In the genomic region with DNA sequence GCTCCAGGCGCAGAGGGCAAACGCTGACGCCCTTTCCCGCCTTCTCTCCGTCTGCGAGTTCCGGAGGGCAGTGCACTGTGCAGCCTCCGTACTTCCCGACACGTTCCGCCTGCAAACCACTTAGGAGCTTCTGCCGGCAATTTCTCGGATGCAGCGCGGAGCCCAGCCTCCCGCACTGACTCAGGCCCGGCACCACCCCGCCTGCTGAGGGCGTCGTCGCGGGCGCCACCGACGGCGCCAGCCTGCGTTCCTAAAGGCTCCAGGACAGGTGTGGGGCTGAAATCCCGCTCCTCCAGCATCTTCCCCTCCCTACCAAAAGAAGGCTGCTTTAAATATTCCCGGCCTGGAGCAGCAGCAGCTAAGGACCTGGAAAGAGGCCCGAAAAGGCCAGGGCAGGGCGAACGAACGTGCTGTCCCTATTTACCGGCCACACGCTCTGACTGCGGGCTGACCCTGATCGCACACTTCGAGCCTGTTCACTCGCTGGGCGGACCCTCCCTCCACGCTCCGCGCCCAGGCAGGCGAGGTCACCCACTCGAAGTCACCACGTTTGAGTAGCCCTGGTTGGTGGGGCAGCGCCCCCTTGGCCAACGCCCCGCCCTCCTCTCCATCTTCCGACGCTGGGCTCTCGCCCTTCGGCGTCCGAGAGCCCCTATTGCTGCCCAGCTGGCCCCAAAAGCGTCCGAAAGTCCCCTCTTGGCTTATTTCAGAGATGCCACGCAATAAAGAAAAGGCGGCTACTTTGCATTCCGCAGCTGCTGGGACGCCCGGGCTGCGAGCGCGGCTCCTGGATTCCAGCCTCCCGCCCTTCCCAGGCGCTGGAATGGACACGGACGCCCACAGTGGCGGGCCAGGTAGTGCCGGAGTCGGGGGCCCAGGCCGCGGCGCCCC, we compare ENCODE assay signal across 8 cellular contexts. TPM values are rescaled to one million over a fixed set of nuclear protein-coding genes. Genes with fewer than 3 reads are reported as not detected.
DNase-seq lines count a peak whose midpoint lies in the region; ATAC-seq, FAIRE-seq and TF ChIP-seq lines count a peak whose summit lies in the region.

No MANE protein-coding gene starts in this region.

- H3K9ac ChIP-seq in HepG2 (ENCODE audit: insufficient read depth, low read depth, low read length), result no peak overlapping the region

- 86% methylated on average over 56 of the region's 75 CpGs for WGBS in HepG2 (ENCODE audit: low lambda C conversion rate)

- no peaks in the 10 kb centered on the region for H3K79me2 ChIP-seq in HepG2 (ENCODE audit: insufficient read depth, low read length)

- CTCF ChIA-PET in HepG2 (lab: Yijun Ruan, JAX; ENCODE audit: low intra/inter-chr PET ratio, low total read pairs), result no interaction called here

- no TSS peak for BruUV-seq in HepG2 (replicated peaks; lab: Mats Ljungman, UMichigan)

- H3K9me3 Mint-ChIP-seq in brain, result peaks cover 0 to 5% (median 0%) of the 10 kb centered on the region in 5 experiments

- H3K36me3 Mint-ChIP-seq in brain, result peaks cover 25% of the 10 kb centered on the region

- TF ChIP-seq POLR2A in HepG2 (IDR thresholded peaks at IDR 0.05; ENCODE audit: insufficient read depth in 1 of 2, low read depth in 2 of 2, low read length in 2 of 2), result no peak

- POLR2A ChIA-PET in HepG2 (lab: Yijun Ruan, JAX), result no interaction called here

- H3K27ac ChIP-seq in HepG2 (ENCODE audit: extremely low read length, insufficient read depth, low read length) (no peak overlapping the region), tibial artery (peak overlapping the region; percentile 71 to 82)

- peak overlapping the region; percentile 85 to 98 (median 91) for H3K4me3 Mint-ChIP-seq in brain

- DNase-seq in BE2C, result peak; percentile 7
- DNase-seq in HK-2 (ENCODE audit: unreplicated experiment), result peak; percentile 12
- no peak for DNase-seq in HepG2 (ENCODE audit: low spot score)
- DNase-seq in tibial artery, result peak in 1 of 2 donors; percentile 69
- no peak for DNase-seq in inferior parietal cortex (ENCODE audit: extremely low spot score)
- no peak for DNase-seq in putamen (ENCODE audit: low spot score)

- H3K4me1 ChIP-seq in BE2C, result no peaks in the 10 kb centered on the region
- peaks cover 5% of the 10 kb centered on the region; the same call in 1 of the 2 replicates for H3K4me1 ChIP-seq in HepG2 (ENCODE audit: insufficient read depth, low read length)
- H3K4me1 ChIP-seq in tibial artery, result peaks cover 0 to 13% (median 6%) of the 10 kb centered on the region in 4 donors

- H3K4me3 ChIP-seq in BE2C (ENCODE audit: low read depth, low read length) (peak overlapping the region; percentile 67), HepG2 (replicated peaks in 1 of 3; ENCODE audit: insufficient read depth in 1 of 3, low read depth in 2 of 3, low read length in 3 of 3) (peak overlapping the region; percentile 46 to 69 (median 50); a peak in 5 of 6 replicates), tibial artery (peak overlapping the region; percentile 63 to 65)

- no peak for TF ChIP-seq CTCF in BE2C (IDR thresholded peaks at IDR 0.05; ENCODE audit: low read depth, low read length)
- TF ChIP-seq CTCF in brain (conservative IDR thresholded peaks at IDR 0.05), result no peak
- no peak for TF ChIP-seq CTCF in HepG2 (CRISPR knock-in tag; IDR thresholded peaks at IDR 0.05)
- TF ChIP-seq CTCF in tibial artery (IDR thresholded peaks at IDR 0.05), result no peak

- TF ChIP-seq EP300 in HepG2 (IDR thresholded peaks at IDR 0.05; ENCODE audit: low read depth in 2 of 2, low read length in 2 of 2) (no peak), HepG2 (CRISPR knock-in tag; IDR thresholded peaks at IDR 0.05; ENCODE audit: borderline replicate concordance) (no peak)

- H3K27ac Mint-ChIP-seq in brain, result peak overlapping the region in 4 of 5 experiments; percentile 78 to 91 (median 86)

- H3K9me3 ChIP-seq in BE2C (no peaks in the 10 kb centered on the region), HepG2 (ENCODE audit: low read length) (no peaks in the 10 kb centered on the region), tibial artery (no peaks in the 10 kb centered on the region)

- H3K36me3 ChIP-seq in BE2C (no peaks in the 10 kb centered on the region), HepG2 (replicated peaks in 1 of 2; ENCODE audit: control insufficient read depth in 1 of 2, insufficient read depth in 2 of 2, low read length in 2 of 2) (no peaks in the 10 kb centered on the region), tibial artery (no peaks in the 10 kb centered on the region)

- peaks cover 22% of the 10 kb centered on the region for H3K27me3 Mint-ChIP-seq in brain

- H3K27me3 ChIP-seq in BE2C, result 0 out of 2 replicates have a peak, but pooled peaks cover 6% of the 10 kb centered on the region
- peaks cover 3 to 54% of the 10 kb centered on the region in 2 experiments for H3K27me3 ChIP-seq in HepG2 (ENCODE audit: control insufficient read depth in 1 of 2, insufficient read depth in 2 of 2, low read length in 2 of 2)
- peaks cover 0 to 4% of the 10 kb centered on the region in 2 donors for H3K27me3 ChIP-seq in tibial artery

- H3K4me2 ChIP-seq in HepG2 (ENCODE audit: low read depth, low read length), result peak overlapping the region; percentile 83

- no peak overlapping the region for H2AFZ ChIP-seq in HepG2 (ENCODE audit: low read length)

- FAIRE-seq in HepG2 (lab: Jason Lieb, UNC), result no peak

- no peak for TF ChIP-seq RAD21 in HepG2 (CRISPR knock-in tag; IDR thresholded peaks at IDR 0.05)

- in situ Hi-C loops in HepG2 (cut with HindIII; ENCODE audit: extremely low pct_ligation_motif_present, low pct_unique_long_range_greater_than_20kb), result no loop called here

- peaks cover 47% of the 10 kb centered on the region for H3K4me1 Mint-ChIP-seq in brain

- intact Hi-C loops in HepG2 (cut with micrococcal nuclease; ENCODE audit: unreplicated experiment), result no loop called here
- intact Hi-C loops in tibial artery (cut with DNase I; ENCODE audit: low total_unique reads), result no loop called here

- ATAC-seq in GM19035 (IDR thresholded peaks at IDR 0.05; ENCODE audit: unreplicated experiment) (peak; percentile 40), HepG2 (peak; percentile 68)

- no peaks in the 10 kb centered on the region for H4K20me1 ChIP-seq in HepG2 (ENCODE audit: insufficient read depth, low read length)

TF ChIP-seq in HepG2, 621 proteins besides CTCF, POLR2A, EP300 and RAD21:
- TF ChIP-seq ZFP62 (CRISPR knock-in tag; IDR thresholded peaks at IDR 0.05), result no peak

RNA-seq across cellular contexts. Expression of a gene that starts 9.6 kb away (rescaled TPM):
- polyA plus RNA-seq in BE2C (2012; ENCODE audit: insufficient read depth, insufficient read length, low read depth), result 1.4 TPM
- 19.6 TPM for polyA plus RNA-seq in brain (ENCODE audit: insufficient read depth, low read depth, low replicate concordance)
- total RNA-seq in HepG2 (2016; rRNA removed; fragmentation: Illumina TruSeq; extraction: Trizol), result 2.0 and 2.4 TPM in 2 replicates
- 0.91 and 1.3 TPM in 2 replicates for total RNA-seq in HepG2 (2016; cell fraction: cytosol; rRNA removed; fragmentation: Illumina TruSeq; extraction: Trizol; ENCODE audit: low read depth)
- 1.8 and 2.7 TPM in 2 replicates for total RNA-seq in HepG2 (2016; cell fraction: insoluble cytoplasmic fraction; rRNA removed; fragmentation: Illumina TruSeq; extraction: Trizol)
- total RNA-seq in HepG2 (2016; cell fraction: membrane; rRNA removed; fragmentation: Illumina TruSeq; extraction: Trizol), result 1.2 TPM in 2 replicates
- total RNA-seq in HepG2 (2016; cell fraction: nucleus; rRNA removed; fragmentation: Illumina TruSeq; extraction: Trizol), result 2.1 and 2.2 TPM in 2 replicates
- 1.4 and 1.7 TPM in 2 replicates for polyA plus RNA-seq in HepG2 (2011; rRNA removed)
- 0.71 and 0.90 TPM in 2 replicates for polyA plus RNA-seq in HepG2 (2011; cell fraction: cytosol; rRNA removed)
- 0.99 and 1.5 TPM in 2 replicates for polyA plus RNA-seq in HepG2 (2011; cell fraction: nucleus; rRNA removed)
- 0.85 and 1.2 TPM in 2 replicates for polyA plus RNA-seq in HepG2 (2012)
- polyA plus RNA-seq in HepG2 (2016; cell fraction: cytosol; fragmentation: Illumina TruSeq; extraction: Trizol; ENCODE audit: low read depth), result 0.12 and 0.17 TPM in 2 replicates
- 1.4 and 1.8 TPM in 2 replicates for polyA plus RNA-seq in HepG2 (2016; cell fraction: insoluble cytoplasmic fraction; fragmentation: Illumina TruSeq; extraction: Trizol; ENCODE audit: low read depth)
- polyA plus RNA-seq in HepG2 (2016; cell fraction: membrane; fragmentation: Illumina TruSeq; extraction: Trizol; ENCODE audit: low read depth), result 0.13 and 0.27 TPM in 2 replicates
- polyA plus RNA-seq in HepG2 (2016; cell fraction: nucleus; fragmentation: Illumina TruSeq; extraction: Trizol; ENCODE audit: insufficient read depth, low read depth), result 1.7 and 2.9 TPM in 2 replicates
- 3.2 and 16.5 TPM in 2 replicates for polyA minus RNA-seq in HepG2 (2011; rRNA and poly(A)+ RNA removed; ENCODE audit: low replicate concordance)
- 0.79 and 3.6 TPM in 2 replicates for polyA minus RNA-seq in HepG2 (2011; cell fraction: cytosol; rRNA and poly(A)+ RNA removed)
- 1.6 and 3.2 TPM in 2 replicates for polyA minus RNA-seq in HepG2 (2011; cell fraction: nucleus; rRNA and poly(A)+ RNA removed)

Comparison
In these comparisons a context has a peak if more than half of its experiments do, and no peak if none do; other contexts are left out.
1. DNase-seq: peak in BE2C (single experiment) and HK-2 (single experiment); none in HepG2 (single experiment), inferior parietal cortex (single experiment) and putamen (single experiment).
2. Peak in every context shown above with its lines, with median percentiles within 50 percentile points of each other: H3K4me3 ChIP-seq.